ENCODE assay signal across 1 cellular context in the genomic region with DNA sequence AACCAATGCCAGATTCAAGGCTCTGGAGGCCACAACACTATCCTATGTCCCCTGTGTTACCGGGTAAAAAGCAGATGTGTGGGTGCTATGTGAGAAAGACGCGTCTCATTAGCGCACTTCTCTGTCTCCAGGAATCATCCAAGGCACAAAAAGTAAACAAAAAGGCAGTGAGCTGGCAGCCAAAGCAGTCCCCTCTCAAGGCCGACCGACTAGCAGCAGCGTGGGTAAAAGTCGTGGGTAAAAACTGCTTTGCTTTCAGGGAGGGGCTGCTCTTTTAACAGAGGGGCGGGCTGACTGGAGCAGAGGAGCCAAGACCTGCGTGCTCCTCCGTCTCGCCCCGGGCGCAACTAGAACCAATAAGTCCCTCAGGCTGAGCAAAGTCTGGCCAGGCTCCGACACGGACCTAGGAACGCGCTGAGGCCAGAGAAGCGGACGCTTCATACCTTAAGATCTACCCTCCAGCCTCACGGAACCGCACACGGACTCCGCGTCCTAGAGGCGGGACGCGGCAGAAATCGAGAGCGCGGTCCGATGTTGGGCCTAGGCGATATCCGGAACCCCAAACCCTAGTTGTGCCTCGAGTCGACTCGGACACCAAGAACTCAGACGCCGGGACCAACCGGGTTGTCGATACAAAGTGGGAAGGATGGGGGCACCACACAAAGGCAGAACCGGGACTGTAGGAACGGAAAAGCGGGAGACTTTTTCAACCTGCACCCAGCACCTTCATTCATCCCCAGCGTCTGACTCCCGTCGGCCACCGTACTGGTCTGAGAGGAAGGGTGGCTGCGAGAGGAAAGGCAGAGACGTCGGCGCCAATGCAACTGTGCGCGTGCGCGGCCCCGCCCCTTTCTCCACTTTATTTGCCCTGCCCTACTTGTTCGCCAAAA.
TF ChIP-seq lines count a peak whose summit lies in the region.

A gene with protein sequence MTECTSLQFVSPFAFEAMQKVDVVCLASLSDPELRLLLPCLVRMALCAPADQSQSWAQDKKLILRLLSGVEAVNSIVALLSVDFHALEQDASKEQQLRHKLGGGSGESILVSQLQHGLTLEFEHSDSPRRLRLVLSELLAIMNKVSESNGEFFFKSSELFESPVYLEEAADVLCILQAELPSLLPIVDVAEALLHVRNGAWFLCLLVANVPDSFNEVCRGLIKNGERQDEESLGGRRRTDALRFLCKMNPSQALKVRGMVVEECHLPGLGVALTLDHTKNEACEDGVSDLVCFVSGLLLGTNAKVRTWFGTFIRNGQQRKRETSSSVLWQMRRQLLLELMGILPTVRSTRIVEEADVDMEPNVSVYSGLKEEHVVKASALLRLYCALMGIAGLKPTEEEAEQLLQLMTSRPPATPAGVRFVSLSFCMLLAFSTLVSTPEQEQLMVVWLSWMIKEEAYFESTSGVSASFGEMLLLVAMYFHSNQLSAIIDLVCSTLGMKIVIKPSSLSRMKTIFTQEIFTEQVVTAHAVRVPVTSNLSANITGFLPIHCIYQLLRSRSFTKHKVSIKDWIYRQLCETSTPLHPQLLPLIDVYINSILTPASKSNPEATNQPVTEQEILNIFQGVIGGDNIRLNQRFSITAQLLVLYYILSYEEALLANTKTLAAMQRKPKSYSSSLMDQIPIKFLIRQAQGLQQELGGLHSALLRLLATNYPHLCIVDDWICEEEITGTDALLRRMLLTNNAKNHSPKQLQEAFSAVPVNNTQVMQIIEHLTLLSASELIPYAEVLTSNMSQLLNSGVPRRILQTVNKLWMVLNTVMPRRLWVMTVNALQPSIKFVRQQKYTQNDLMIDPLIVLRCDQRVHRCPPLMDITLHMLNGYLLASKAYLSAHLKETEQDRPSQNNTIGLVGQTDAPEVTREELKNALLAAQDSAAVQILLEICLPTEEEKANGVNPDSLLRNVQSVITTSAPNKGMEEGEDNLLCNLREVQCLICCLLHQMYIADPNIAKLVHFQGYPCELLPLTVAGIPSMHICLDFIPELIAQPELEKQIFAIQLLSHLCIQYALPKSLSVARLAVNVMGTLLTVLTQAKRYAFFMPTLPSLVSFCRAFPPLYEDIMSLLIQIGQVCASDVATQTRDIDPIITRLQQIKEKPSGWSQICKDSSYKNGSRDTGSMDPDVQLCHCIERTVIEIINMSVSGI (minus strand): TSS at position 772 of the 890 bp plus-strand sequence. CDS start 1,338 bp downstream, outside the sequence.

TF ChIP-seq in HepG2, 621 proteins besides CTCF, POLR2A, EP300 and RAD21 (continued from another document and continues in another):
- TF ChIP-seq, protein P1, sequence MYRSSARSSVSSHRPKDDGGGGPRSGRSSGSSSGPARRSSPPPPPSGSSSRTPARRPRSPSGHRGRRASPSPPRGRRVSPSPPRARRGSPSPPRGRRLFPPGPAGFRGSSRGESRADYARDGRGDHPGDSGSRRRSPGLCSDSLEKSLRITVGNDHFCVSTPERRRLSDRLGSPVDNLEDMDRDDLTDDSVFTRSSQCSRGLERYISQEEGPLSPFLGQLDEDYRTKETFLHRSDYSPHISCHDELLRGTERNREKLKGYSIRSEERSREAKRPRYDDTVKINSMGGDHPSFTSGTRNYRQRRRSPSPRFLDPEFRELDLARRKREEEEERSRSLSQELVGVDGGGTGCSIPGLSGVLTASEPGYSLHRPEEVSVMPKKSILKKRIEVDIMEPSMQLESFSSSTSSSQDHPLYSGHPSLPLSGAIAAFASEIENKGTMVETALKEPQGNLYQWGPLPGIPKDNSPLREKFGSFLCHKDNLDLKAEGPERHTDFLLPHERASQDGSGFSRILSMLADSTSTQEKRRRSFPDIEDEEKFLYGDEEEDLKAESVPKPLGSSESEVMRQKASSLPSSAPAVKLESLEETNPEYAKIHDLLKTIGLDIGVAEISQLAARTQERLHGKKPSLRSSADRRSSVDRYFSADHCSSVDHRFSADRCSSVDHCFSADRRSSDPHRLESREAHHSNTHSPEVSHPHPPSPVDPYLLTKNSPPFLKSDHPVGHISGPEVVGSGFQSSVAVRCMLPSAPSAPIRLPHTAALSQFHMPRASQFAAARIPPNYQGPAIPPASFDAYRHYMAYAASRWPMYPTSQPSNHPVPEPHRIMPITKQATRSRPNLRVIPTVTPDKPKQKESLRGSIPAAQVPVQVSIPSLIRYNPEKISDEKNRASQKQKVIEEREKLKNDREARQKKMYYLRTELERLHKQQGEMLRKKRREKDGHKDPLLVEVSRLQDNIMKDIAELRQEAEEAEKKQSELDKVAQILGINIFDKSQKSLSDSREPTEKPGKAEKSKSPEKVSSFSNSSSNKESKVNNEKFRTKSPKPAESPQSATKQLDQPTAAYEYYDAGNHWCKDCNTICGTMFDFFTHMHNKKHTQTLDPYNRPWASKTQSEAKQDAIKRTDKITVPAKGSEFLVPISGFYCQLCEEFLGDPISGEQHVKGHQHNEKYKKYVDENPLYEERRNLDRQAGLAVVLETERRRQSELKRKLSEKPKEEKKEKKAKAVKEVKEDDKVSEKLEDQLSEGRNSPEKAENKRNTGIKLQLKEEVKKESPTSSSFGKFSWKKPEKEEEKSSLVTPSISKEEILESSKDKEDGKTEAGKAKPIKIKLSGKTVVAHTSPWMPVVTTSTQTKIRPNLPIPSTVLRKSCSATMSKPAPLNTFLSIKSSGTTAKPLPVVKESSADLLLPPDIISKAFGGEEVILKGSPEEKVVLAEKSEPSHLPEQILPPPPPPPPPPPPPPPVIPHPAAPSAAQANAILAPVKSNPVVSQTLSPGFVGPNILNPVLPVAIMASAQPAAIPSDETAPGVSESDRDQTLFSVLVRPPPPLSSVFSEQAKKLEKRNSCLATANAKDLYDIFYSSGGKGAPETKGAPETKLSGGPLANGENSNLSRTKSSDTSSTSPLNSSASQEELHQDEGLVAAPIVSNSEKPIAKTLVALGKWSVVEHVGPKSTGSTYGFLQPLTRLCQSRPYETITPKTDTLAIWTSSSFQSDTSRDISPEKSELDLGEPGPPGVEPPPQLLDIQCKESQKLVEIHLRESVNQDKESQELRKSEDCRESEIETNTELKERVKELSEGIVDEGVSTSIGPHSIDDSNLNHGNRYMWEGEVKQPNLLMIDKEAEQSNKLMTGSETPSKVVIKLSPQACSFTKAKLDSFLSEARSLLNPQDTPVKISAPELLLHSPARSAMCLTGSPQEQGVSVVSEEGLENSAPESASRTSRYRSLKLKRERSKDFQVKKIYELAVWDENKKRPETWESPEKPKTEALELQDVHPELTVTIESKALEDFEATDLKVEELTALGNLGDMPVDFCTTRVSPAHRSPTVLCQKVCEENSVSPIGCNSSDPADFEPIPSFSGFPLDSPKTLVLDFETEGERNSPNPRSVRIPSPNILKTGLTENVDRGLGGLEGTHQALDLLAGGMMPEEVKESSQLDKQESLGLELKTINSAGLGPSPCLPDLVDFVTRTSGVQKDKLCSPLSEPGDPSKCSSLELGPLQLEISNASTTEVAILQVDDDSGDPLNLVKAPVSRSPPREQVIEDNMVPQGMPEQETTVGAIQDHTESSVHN (CRISPR knock-in tag; IDR thresholded peaks at IDR 0.05): peak; percentile 54; the same call in 1 of the 2 replicates
- TF ChIP-seq, protein P2, sequence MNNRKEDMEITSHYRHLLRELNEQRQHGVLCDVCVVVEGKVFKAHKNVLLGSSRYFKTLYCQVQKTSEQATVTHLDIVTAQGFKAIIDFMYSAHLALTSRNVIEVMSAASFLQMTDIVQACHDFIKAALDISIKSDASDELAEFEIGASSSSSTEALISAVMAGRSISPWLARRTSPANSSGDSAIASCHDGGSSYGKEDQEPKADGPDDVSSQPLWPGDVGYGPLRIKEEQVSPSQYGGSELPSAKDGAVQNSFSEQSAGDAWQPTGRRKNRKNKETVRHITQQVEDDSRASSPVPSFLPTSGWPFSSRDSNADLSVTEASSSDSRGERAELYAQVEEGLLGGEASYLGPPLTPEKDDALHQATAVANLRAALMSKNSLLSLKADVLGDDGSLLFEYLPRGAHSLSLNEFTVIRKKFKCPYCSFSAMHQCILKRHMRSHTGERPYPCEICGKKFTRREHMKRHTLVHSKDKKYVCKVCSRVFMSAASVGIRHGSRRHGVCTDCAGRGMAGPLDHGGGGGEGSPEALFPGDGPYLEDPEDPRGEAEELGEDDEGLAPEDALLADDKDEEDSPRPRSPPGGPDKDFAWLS (CRISPR knock-in tag; IDR thresholded peaks at IDR 0.05; ENCODE audit: borderline replicate concordance): 0 out of 2 replicates have a peak, but pooled peaks have one; percentile 85
- 0 out of 2 replicates have a peak, but pooled peaks have one; percentile 38 for TF ChIP-seq RARG (CRISPR knock-in tag; IDR thresholded peaks at IDR 0.05; ENCODE audit: low read depth)
- TF ChIP-seq ZBTB3 (CRISPR knock-in tag; IDR thresholded peaks at IDR 0.05; ENCODE audit: borderline replicate concordance, low read depth): peak; percentile 83; the same call in 1 of the 2 replicates
- TF ChIP-seq ZNF20 (CRISPR knock-in tag; IDR thresholded peaks at IDR 0.05): no peak
- no peak for TF ChIP-seq PCBP2 (optimal IDR thresholded peaks at IDR 0.05; ENCODE audit: low read depth, low read length, poor library complexity, severe bottlenecking)
- TF ChIP-seq, protein P3, sequence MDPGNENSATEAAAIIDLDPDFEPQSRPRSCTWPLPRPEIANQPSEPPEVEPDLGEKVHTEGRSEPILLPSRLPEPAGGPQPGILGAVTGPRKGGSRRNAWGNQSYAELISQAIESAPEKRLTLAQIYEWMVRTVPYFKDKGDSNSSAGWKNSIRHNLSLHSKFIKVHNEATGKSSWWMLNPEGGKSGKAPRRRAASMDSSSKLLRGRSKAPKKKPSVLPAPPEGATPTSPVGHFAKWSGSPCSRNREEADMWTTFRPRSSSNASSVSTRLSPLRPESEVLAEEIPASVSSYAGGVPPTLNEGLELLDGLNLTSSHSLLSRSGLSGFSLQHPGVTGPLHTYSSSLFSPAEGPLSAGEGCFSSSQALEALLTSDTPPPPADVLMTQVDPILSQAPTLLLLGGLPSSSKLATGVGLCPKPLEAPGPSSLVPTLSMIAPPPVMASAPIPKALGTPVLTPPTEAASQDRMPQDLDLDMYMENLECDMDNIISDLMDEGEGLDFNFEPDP (CRISPR knock-in tag; conservative IDR thresholded peaks at IDR 0.05): no peak
- TF ChIP-seq MYC (CRISPR knock-in tag; IDR thresholded peaks at IDR 0.05; ENCODE audit: borderline replicate concordance): peak; percentile 73; the same call in 1 of the 2 replicates
- peak; percentile 77; the same call in 1 of the 2 replicates for TF ChIP-seq ZNF530 (CRISPR knock-in tag; IDR thresholded peaks at IDR 0.05; ENCODE audit: low read depth)
- no peak for TF ChIP-seq EHMT2 (IDR thresholded peaks at IDR 0.05; ENCODE audit: borderline replicate concordance, low read depth, low read length)
- TF ChIP-seq ASH2L (IDR thresholded peaks at IDR 0.05; ENCODE audit: insufficient read length, low read depth, low read length): peak; percentile 100
- no peak for TF ChIP-seq ZNF720 (CRISPR knock-in tag; IDR thresholded peaks at IDR 0.05)
- TF ChIP-seq TCF7L2 (IDR thresholded peaks at IDR 0.05; ENCODE audit: low read depth, low read length): no peak
- 0 out of 2 replicates have a peak, but pooled peaks have one; percentile 30 for TF ChIP-seq CBX5 (CRISPR knock-in tag; IDR thresholded peaks at IDR 0.05; ENCODE audit: borderline replicate concordance)
- TF ChIP-seq, protein P4, sequence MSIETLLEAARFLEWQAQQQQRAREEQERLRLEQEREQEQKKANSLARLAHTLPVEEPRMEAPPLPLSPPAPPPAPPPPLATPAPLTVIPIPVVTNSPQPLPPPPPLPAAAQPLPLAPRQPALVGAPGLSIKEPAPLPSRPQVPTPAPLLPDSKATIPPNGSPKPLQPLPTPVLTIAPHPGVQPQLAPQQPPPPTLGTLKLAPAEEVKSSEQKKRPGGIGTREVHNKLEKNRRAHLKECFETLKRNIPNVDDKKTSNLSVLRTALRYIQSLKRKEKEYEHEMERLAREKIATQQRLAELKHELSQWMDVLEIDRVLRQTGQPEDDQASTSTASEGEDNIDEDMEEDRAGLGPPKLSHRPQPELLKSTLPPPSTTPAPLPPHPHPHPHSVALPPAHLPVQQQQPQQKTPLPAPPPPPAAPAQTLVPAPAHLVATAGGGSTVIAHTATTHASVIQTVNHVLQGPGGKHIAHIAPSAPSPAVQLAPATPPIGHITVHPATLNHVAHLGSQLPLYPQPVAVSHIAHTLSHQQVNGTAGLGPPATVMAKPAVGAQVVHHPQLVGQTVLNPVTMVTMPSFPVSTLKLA (IDR thresholded peaks at IDR 0.05): no peak
- TF ChIP-seq, protein P5, sequence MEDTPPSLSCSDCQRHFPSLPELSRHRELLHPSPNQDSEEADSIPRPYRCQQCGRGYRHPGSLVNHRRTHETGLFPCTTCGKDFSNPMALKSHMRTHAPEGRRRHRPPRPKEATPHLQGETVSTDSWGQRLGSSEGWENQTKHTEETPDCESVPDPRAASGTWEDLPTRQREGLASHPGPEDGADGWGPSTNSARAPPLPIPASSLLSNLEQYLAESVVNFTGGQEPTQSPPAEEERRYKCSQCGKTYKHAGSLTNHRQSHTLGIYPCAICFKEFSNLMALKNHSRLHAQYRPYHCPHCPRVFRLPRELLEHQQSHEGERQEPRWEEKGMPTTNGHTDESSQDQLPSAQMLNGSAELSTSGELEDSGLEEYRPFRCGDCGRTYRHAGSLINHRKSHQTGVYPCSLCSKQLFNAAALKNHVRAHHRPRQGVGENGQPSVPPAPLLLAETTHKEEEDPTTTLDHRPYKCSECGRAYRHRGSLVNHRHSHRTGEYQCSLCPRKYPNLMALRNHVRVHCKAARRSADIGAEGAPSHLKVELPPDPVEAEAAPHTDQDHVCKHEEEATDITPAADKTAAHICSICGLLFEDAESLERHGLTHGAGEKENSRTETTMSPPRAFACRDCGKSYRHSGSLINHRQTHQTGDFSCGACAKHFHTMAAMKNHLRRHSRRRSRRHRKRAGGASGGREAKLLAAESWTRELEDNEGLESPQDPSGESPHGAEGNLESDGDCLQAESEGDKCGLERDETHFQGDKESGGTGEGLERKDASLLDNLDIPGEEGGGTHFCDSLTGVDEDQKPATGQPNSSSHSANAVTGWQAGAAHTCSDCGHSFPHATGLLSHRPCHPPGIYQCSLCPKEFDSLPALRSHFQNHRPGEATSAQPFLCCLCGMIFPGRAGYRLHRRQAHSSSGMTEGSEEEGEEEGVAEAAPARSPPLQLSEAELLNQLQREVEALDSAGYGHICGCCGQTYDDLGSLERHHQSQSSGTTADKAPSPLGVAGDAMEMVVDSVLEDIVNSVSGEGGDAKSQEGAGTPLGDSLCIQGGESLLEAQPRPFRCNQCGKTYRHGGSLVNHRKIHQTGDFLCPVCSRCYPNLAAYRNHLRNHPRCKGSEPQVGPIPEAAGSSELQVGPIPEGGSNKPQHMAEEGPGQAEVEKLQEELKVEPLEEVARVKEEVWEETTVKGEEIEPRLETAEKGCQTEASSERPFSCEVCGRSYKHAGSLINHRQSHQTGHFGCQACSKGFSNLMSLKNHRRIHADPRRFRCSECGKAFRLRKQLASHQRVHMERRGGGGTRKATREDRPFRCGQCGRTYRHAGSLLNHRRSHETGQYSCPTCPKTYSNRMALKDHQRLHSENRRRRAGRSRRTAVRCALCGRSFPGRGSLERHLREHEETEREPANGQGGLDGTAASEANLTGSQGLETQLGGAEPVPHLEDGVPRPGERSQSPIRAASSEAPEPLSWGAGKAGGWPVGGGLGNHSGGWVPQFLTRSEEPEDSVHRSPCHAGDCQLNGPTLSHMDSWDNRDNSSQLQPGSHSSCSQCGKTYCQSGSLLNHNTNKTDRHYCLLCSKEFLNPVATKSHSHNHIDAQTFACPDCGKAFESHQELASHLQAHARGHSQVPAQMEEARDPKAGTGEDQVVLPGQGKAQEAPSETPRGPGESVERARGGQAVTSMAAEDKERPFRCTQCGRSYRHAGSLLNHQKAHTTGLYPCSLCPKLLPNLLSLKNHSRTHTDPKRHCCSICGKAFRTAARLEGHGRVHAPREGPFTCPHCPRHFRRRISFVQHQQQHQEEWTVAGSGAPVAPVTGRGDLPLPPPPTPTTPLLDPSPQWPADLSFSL (CRISPR knock-in tag; IDR thresholded peaks at IDR 0.05): peak; percentile 42; the same call in 1 of the 2 replicates
- no peak for TF ChIP-seq ZNF570 (CRISPR knock-in tag; IDR thresholded peaks at IDR 0.05; ENCODE audit: borderline replicate concordance)
- TF ChIP-seq ZNF776 (CRISPR knock-in tag; IDR thresholded peaks at IDR 0.05): peak; percentile 55; the same call in 1 of the 2 replicates
- peak; percentile 90 for TF ChIP-seq GATAD1 (CRISPR knock-in tag; IDR thresholded peaks at IDR 0.05)
